In the genomic region with DNA sequence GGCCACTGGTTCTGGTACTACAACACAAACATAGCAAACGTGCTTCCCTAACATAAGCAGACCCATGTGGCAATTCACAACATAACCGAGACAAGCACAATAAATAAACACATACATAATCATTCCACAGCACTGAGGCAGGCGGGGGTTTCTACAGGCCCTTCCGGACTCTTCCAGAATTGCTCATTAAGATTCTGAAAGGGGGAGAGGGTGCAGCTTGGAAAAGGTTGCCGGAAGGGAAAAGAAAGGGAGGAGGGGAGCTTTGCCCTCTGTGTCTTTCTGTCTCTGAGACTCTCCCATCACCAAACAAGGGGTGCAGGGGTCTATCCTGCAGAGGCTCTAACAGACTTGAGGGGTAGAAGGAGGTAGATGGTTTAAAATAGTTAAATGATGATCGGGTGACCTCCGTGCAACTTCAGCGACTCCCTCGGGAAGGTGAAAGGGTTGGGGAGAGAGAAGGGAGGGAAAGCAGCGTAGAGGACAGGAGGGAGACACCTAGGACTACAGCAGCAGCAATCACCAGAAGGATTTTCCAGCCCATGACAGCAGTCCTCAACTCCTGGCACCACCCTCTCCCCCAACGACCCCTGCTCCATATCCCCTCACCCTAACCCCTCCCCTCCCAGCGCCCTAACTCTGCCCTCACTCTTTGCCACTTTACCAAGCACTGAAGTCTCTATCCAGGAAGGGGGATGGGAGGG, we compare ENCODE assay signal across 13 cellular contexts.
DNase-seq lines count a peak whose midpoint lies in the region; ATAC-seq and TF ChIP-seq lines count a peak whose summit lies in the region.
"Had no signal": no experiment of that assay in that cellular context is flagged by ENCODE, and none has a peak within 500 bp of the region (broad histone marks: within the 10 kb centered on the region; RNA-seq: fewer than 3 reads in every experiment).

No MANE protein-coding gene starts in this region.

- H3K27ac Mint-ChIP-seq in neural progenitor cell (peak overlapping the region; percentile 89), natural killer cell (no peak overlapping the region)
- H3K27ac Mint-ChIP-seq in activated naive CD4-positive, alpha-beta T cell treated with anti-CD3 and anti-CD28 coated beads for 36 hours: no peak overlapping the region
- H3K27ac Mint-ChIP-seq in activated CD4-positive, alpha-beta T cell treated with anti-CD3 and anti-CD28 coated beads, Interleukin-2, amount 10 ng/mL, durations not matched to agents 7 days and 5 days: no peak overlapping the region
- H3K27ac Mint-ChIP-seq: activated CD4-positive, alpha-beta memory T cell treated with anti-CD3 and anti-CD28 coated beads, Interleukin-2, amount 10 ng/mL, durations not matched to agents 7 days and 5 days; CD4-positive, alpha-beta T cell had no signal

- H4K20me1 ChIP-seq in neural progenitor cell (ENCODE audit: low read depth): no peaks in the 10 kb centered on the region

- peak overlapping the region; percentile 72 to 91 (median 82) for H3K27ac ChIP-seq in gastroesophageal sphincter
- no peak overlapping the region for H3K27ac ChIP-seq in neural progenitor cell

- peak overlapping the region; percentile 63 to 67 for H3K4me3 ChIP-seq in gastroesophageal sphincter
- peak overlapping the region; percentile 73 for H3K4me3 ChIP-seq in neural progenitor cell
- H3K4me3 ChIP-seq: K562 had no signal

- H3K9me3 ChIP-seq in gastroesophageal sphincter (no peaks in the 10 kb centered on the region), neural progenitor cell (ENCODE audit: low read depth) (no peaks in the 10 kb centered on the region)

- H3K36me3 ChIP-seq in gastroesophageal sphincter: no peaks in the 10 kb centered on the region
- no peaks in the 10 kb centered on the region for H3K36me3 ChIP-seq in neural progenitor cell

- H3K27me3 Mint-ChIP-seq in neural progenitor cell (ENCODE audit: insufficient read depth, low read depth): peaks cover 6% of the 10 kb centered on the region
- peaks cover 19 to 30% of the 10 kb centered on the region in 2 donors for H3K27me3 Mint-ChIP-seq in natural killer cell (ENCODE audit: low read depth in 2 of 2)
- peaks cover 41% of the 10 kb centered on the region for H3K27me3 Mint-ChIP-seq in activated naive CD4-positive, alpha-beta T cell treated with anti-CD3 and anti-CD28 coated beads for 36 hours (ENCODE audit: low read depth)
- peaks cover 29% of the 10 kb centered on the region for H3K27me3 Mint-ChIP-seq in activated CD4-positive, alpha-beta T cell treated with anti-CD3 and anti-CD28 coated beads, Interleukin-2, amount 10 ng/mL, durations not matched to agents 7 days and 5 days

- H3K4me3 Mint-ChIP-seq in neural progenitor cell: peak overlapping the region; percentile 90
- no peak overlapping the region for H3K4me3 Mint-ChIP-seq in natural killer cell
- H3K4me3 Mint-ChIP-seq in activated naive CD4-positive, alpha-beta T cell treated with anti-CD3 and anti-CD28 coated beads for 36 hours: no peak overlapping the region
- no peak overlapping the region for H3K4me3 Mint-ChIP-seq in activated CD4-positive, alpha-beta T cell treated with anti-CD3 and anti-CD28 coated beads, Interleukin-2, amount 10 ng/mL, durations not matched to agents 7 days and 5 days
- H3K4me3 Mint-ChIP-seq: activated CD4-positive, alpha-beta memory T cell treated with anti-CD3 and anti-CD28 coated beads, Interleukin-2, amount 10 ng/mL, durations not matched to agents 7 days and 5 days; CD4-positive, alpha-beta T cell had no signal

- H3K4me2 ChIP-seq in neural progenitor cell: peak overlapping the region; percentile 86

- peak; percentile 42 for DNase-seq in COLO668 (lab: John Stamatoyannopoulos, UW; ENCODE audit: unreplicated experiment)
- DNase-seq in SHP77 (lab: John Stamatoyannopoulos, UW): peak; percentile 52 to 69
- peak; percentile 22 for DNase-seq in neural progenitor cell (ENCODE audit: low spot score)
- no peak for DNase-seq in natural killer cell
- no peak for DNase-seq in activated naive CD4-positive, alpha-beta T cell treated with anti-CD3 and anti-CD28 coated beads for 36 hours
- DNase-seq in activated CD4-positive, alpha-beta T cell treated with anti-CD3 and anti-CD28 coated beads, Interleukin-2, amount 10 ng/mL, durations not matched to agents 7 days and 5 days: no peak
- DNase-seq in cerebellar nuclear complex (lab: John Stamatoyannopoulos, UW): no peak
- DNase-seq: activated CD4-positive, alpha-beta memory T cell treated with anti-CD3 and anti-CD28 coated beads, Interleukin-2, amount 10 ng/mL, durations not matched to agents 7 days and 5 days; CD4-positive, alpha-beta T cell; islet precursor cell; stimulated activated CD4-positive, alpha-beta T cell treated with anti-CD3 and anti-CD28 coated beads, Interleukin-4, amount 100 ng/mL, for 1 hour had no signal

- no peaks in the 10 kb centered on the region for H3K36me3 Mint-ChIP-seq in neural progenitor cell
- H3K36me3 Mint-ChIP-seq in natural killer cell: no peaks in the 10 kb centered on the region
- no peaks in the 10 kb centered on the region for H3K36me3 Mint-ChIP-seq in activated naive CD4-positive, alpha-beta T cell treated with anti-CD3 and anti-CD28 coated beads for 36 hours (ENCODE audit: low read depth)
- no peaks in the 10 kb centered on the region for H3K36me3 Mint-ChIP-seq in activated CD4-positive, alpha-beta T cell treated with anti-CD3 and anti-CD28 coated beads, Interleukin-2, amount 10 ng/mL, durations not matched to agents 7 days and 5 days (ENCODE audit: low read depth)

- H3K27me3 ChIP-seq in gastroesophageal sphincter (no peaks in the 10 kb centered on the region), neural progenitor cell (peaks cover 64% of the 10 kb centered on the region)

- H3F3A ChIP-seq in neural progenitor cell (ENCODE audit: low read depth): no peaks in the 10 kb centered on the region

- no peak for ATAC-seq in gastroesophageal sphincter
- ATAC-seq in natural killer cell: no peak
- ATAC-seq: K562 had no signal

- POLR2A ChIA-PET in activated CD4-positive, alpha-beta T cell treated with anti-CD3 and anti-CD28 coated beads, Interleukin-2, amount 10 ng/mL, durations not matched to agents 7 days and 5 days (lab: Charles Lee): no interaction called here

- no peak overlapping the region for H3K9ac ChIP-seq in neural progenitor cell

- H3K4me1 ChIP-seq in gastroesophageal sphincter (peaks cover 0 to 42% (median 3%) of the 10 kb centered on the region in 3 donors), neural progenitor cell (no peaks in the 10 kb centered on the region)

- peaks cover 39% of the 10 kb centered on the region for H3K4me1 Mint-ChIP-seq in neural progenitor cell
- H3K4me1 Mint-ChIP-seq in natural killer cell: no peaks in the 10 kb centered on the region
- H3K4me1 Mint-ChIP-seq in activated naive CD4-positive, alpha-beta T cell treated with anti-CD3 and anti-CD28 coated beads for 36 hours (ENCODE audit: low read depth): peaks cover 6% of the 10 kb centered on the region
- H3K4me1 Mint-ChIP-seq in activated CD4-positive, alpha-beta T cell treated with anti-CD3 and anti-CD28 coated beads, Interleukin-2, amount 10 ng/mL, durations not matched to agents 7 days and 5 days: peaks cover 1% of the 10 kb centered on the region

- TF ChIP-seq CTCF in gastroesophageal sphincter (IDR thresholded peaks at IDR 0.05): no peak
- no peak for TF ChIP-seq CTCF in neural progenitor cell (IDR thresholded peaks at IDR 0.05)
- TF ChIP-seq CTCF in natural killer cell (IDR thresholded peaks at IDR 0.05): no peak

- intact Hi-C loops in natural killer cell (cut with micrococcal nuclease): no loop called here
- intact Hi-C loops in activated naive CD4-positive, alpha-beta T cell treated with anti-CD3 and anti-CD28 coated beads for 36 hours (cut with micrococcal nuclease): no loop called here

- no peak for TF ChIP-seq POLR2A in gastroesophageal sphincter (IDR thresholded peaks at IDR 0.05)

- WGBS in gastroesophageal sphincter (ENCODE audit: low coverage in 1 of 2), 2 donors: 11 to 42% methylated on average over 9 of the region's 12 CpGs

- CTCF ChIA-PET in activated naive CD4-positive, alpha-beta T cell treated with anti-CD3 and anti-CD28 coated beads for 36 hours (lab: Charles Lee): interaction anchor here (0.7 kb wide), 1 partner anchor 65 kb away, joined by 4 read pairs; no protein-coding TSS in a partner anchor
- CTCF ChIA-PET in activated CD4-positive, alpha-beta T cell treated with anti-CD3 and anti-CD28 coated beads, Interleukin-2, amount 10 ng/mL, durations not matched to agents 7 days and 5 days (lab: Charles Lee): no interaction called here

- no peak for TF ChIP-seq EP300 in gastroesophageal sphincter (IDR thresholded peaks at IDR 0.05)

- H3K79me2 ChIP-seq in neural progenitor cell (ENCODE audit: low read depth): no peaks in the 10 kb centered on the region

- H3K9me3 Mint-ChIP-seq in neural progenitor cell: no peaks in the 10 kb centered on the region
- peaks cover 7 to 11% of the 10 kb centered on the region in 2 donors for H3K9me3 Mint-ChIP-seq in natural killer cell
- H3K9me3 Mint-ChIP-seq in activated naive CD4-positive, alpha-beta T cell treated with anti-CD3 and anti-CD28 coated beads for 36 hours: no peaks in the 10 kb centered on the region
- no peaks in the 10 kb centered on the region for H3K9me3 Mint-ChIP-seq in activated CD4-positive, alpha-beta T cell treated with anti-CD3 and anti-CD28 coated beads, Interleukin-2, amount 10 ng/mL, durations not matched to agents 7 days and 5 days
- H3K9me3 Mint-ChIP-seq: activated CD4-positive, alpha-beta memory T cell treated with anti-CD3 and anti-CD28 coated beads, Interleukin-2, amount 10 ng/mL, durations not matched to agents 7 days and 5 days had no signal

- H2AFZ ChIP-seq in neural progenitor cell (replicated peaks): peak overlapping the region; percentile 89

Comparison
In these comparisons a context has a peak if more than half of its experiments do, and no peak if none do; other contexts are left out.
1. DNase-seq: peak in COLO668 (single experiment), SHP77 (2 of 2) and neural progenitor cell (single experiment); none in natural killer cell (single experiment), activated naive CD4-positive, alpha-beta T cell treated with anti-CD3 and anti-CD28 coated beads for 36 hours (single experiment), activated CD4-positive, alpha-beta T cell treated with anti-CD3 and anti-CD28 coated beads, Interleukin-2, amount 10 ng/mL, durations not matched to agents 7 days and 5 days (single experiment) and cerebellar nuclear complex (0 of 2).